Comparison of ENCODE assay signal across 1 cellular context in the genomic region with DNA sequence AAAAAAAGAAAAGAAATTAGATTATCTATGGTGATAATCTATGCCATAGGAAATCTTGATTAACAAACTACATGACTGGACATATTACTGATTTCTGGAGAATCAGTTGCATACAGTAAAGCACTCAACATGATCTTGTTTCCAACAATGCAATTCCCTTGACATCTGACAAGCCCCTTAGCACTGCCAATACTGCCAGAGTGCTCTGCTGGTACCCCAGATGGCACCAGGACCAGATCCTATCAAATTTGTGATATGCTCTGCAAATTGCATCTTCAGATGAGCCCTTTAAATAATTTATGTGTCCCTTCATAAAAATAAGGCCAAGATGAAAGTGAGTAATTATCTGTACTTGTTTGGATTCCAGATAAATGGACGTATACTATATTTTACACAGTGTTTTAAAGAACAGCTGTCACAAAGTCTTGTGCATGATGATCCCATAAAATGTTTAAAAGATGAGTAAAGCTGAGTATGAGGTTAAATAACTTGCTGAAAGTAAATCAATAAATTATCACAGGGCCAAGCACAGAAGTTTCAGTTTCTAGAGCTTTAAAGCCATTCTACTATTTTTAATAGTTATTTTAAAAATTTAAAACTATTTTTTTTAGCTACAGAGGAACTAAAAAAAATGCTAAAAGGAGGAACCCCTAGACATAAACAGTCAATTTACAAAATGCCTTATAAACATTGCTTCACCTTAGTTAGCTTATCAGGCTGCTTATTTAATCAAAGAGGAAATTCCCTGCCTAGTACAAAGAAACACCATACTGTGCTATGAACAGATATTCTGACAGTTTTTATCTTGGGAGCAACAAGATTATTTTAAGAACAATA.
TF ChIP-seq lines count a peak whose summit lies in the region.

No MANE protein-coding gene starts in this region.

TF ChIP-seq in HepG2, 621 proteins besides CTCF, POLR2A, EP300 and RAD21 (continued from another document):
- TF ChIP-seq, protein P1, sequence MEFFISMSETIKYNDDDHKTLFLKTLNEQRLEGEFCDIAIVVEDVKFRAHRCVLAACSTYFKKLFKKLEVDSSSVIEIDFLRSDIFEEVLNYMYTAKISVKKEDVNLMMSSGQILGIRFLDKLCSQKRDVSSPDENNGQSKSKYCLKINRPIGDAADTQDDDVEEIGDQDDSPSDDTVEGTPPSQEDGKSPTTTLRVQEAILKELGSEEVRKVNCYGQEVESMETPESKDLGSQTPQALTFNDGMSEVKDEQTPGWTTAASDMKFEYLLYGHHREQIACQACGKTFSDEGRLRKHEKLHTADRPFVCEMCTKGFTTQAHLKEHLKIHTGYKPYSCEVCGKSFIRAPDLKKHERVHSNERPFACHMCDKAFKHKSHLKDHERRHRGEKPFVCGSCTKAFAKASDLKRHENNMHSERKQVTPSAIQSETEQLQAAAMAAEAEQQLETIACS (CRISPR knock-in tag; IDR thresholded peaks at IDR 0.05) = no peak
- no peak for TF ChIP-seq GTF3A (CRISPR knock-in tag; conservative IDR thresholded peaks at IDR 0.05)
- no peak for TF ChIP-seq PHB2 (IDR thresholded peaks at IDR 0.05; ENCODE audit: partially characterized antibody)
- no peak for TF ChIP-seq ZFX (CRISPR knock-in tag; IDR thresholded peaks at IDR 0.05; ENCODE audit: low read depth)
- TF ChIP-seq ZNF569 (CRISPR knock-in tag; IDR thresholded peaks at IDR 0.05; ENCODE audit: borderline replicate concordance) = no peak
- TF ChIP-seq POLR2G (IDR thresholded peaks at IDR 0.05; ENCODE audit: low read depth, low read length) = no peak
- TF ChIP-seq, protein P2, sequence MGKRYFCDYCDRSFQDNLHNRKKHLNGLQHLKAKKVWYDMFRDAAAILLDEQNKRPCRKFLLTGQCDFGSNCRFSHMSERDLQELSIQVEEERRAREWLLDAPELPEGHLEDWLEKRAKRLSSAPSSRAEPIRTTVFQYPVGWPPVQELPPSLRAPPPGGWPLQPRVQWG (CRISPR knock-in tag; IDR thresholded peaks at IDR 0.05; ENCODE audit: borderline replicate concordance, low read depth) = no peak
- no peak for TF ChIP-seq ZNF205 (CRISPR knock-in tag; IDR thresholded peaks at IDR 0.05)
- TF ChIP-seq ZNF776 (CRISPR knock-in tag; IDR thresholded peaks at IDR 0.05) = no peak
- no peak for TF ChIP-seq SP5 (CRISPR knock-in tag; IDR thresholded peaks at IDR 0.05; ENCODE audit: borderline replicate concordance, low read depth)
- no peak for TF ChIP-seq MEIS1 (CRISPR knock-in tag; IDR thresholded peaks at IDR 0.05; ENCODE audit: borderline replicate concordance)
- TF ChIP-seq SMAD9 (CRISPR knock-in tag; IDR thresholded peaks at IDR 0.05) = no peak
- TF ChIP-seq, protein P3, sequence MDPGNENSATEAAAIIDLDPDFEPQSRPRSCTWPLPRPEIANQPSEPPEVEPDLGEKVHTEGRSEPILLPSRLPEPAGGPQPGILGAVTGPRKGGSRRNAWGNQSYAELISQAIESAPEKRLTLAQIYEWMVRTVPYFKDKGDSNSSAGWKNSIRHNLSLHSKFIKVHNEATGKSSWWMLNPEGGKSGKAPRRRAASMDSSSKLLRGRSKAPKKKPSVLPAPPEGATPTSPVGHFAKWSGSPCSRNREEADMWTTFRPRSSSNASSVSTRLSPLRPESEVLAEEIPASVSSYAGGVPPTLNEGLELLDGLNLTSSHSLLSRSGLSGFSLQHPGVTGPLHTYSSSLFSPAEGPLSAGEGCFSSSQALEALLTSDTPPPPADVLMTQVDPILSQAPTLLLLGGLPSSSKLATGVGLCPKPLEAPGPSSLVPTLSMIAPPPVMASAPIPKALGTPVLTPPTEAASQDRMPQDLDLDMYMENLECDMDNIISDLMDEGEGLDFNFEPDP (CRISPR knock-in tag; conservative IDR thresholded peaks at IDR 0.05) = no peak
- TF ChIP-seq E2F1 (CRISPR knock-in tag; IDR thresholded peaks at IDR 0.05) = no peak
- no peak for TF ChIP-seq CHD4 (IDR thresholded peaks at IDR 0.05; ENCODE audit: borderline replicate concordance, low read length)
- TF ChIP-seq ZNF790 (CRISPR knock-in tag; IDR thresholded peaks at IDR 0.05; ENCODE audit: borderline replicate concordance) = no peak
- no peak for TF ChIP-seq MEIS2 (CRISPR knock-in tag; IDR thresholded peaks at IDR 0.05)
